ENCODE assay signal across 19 cellular contexts in the genomic region with DNA sequence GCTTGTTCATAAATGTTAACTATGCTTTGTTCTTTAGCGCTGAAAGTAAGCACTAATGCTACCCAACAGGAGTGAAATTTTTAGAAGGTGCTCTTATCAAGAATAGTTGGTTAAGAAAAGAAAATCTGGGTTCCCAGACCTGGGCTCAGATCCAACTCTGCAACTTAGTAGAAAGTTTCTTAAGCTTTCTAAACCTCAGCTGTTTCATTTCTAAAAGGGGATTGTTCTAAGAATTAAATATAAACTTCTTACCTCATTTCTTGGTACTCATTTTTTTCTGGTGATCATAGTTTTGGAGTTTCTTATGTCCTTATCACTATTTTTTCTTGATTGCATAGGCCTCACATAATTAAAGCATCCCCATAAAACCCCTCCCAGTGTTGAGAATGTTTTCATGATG. TPM values are rescaled to one million over a fixed set of nuclear protein-coding genes. Genes with fewer than 3 reads are reported as not detected.
"Had no signal": no experiment of that assay in that cellular context is flagged by ENCODE, and none has a peak within 500 bp of the region (broad histone marks: within the 10 kb centered on the region; RNA-seq: fewer than 3 reads in every experiment).

No MANE protein-coding gene starts in this region.

- H3K27me3 ChIP-seq: neutrophil had no signal

- H3K27ac Mint-ChIP-seq: activated CD4-positive, alpha-beta T cell treated with anti-CD3 and anti-CD28 coated beads for 36 hours; activated CD8-positive, alpha-beta T cell treated with anti-CD3 and anti-CD28 coated beads, Interleukin-2, amount 10 ng/mL, durations not matched to agents 7 days and 5 days; effector memory CD8-positive, alpha-beta T cell; mesothelial cell of epicardium; naive B cell; stimulated activated naive B cell treated with anti-CD40 and anti-IgM and Interleukin-4, amounts not matched to agents 10 μg/mL and 1 μg/mL and 100 μg/mL, for 72 hours; T-cell had no signal

- H3K9me3 ChIP-seq: lower lobe of right lung, neutrophil had no signal

- H3K27me3 Mint-ChIP-seq: central memory CD8-positive, alpha-beta T cell; effector memory CD8-positive, alpha-beta T cell; naive B cell; stimulated activated naive B cell treated with anti-CD40 and anti-IgM and Interleukin-4, amounts not matched to agents 10 μg/mL and 1 μg/mL and 100 μg/mL, for 72 hours had no signal

- H3K4me3 ChIP-seq: lower lobe of right lung had no signal

- H3K4me3 Mint-ChIP-seq: activated CD4-positive, alpha-beta T cell treated with anti-CD3 and anti-CD28 coated beads for 36 hours; activated CD8-positive, alpha-beta T cell treated with anti-CD3 and anti-CD28 coated beads, Interleukin-2, amount 10 ng/mL, durations not matched to agents 7 days and 5 days; central memory CD8-positive, alpha-beta T cell; effector memory CD8-positive, alpha-beta T cell; mesothelial cell of epicardium; naive B cell; stimulated activated naive B cell treated with anti-CD40 and anti-IgM and Interleukin-4, amounts not matched to agents 10 μg/mL and 1 μg/mL and 100 μg/mL, for 72 hours; T-cell had no signal

- H3K36me3 ChIP-seq: lower lobe of right lung, neutrophil had no signal

- H3K4me1 ChIP-seq: lower lobe of right lung had no signal

- H3K9me3 Mint-ChIP-seq: central memory CD8-positive, alpha-beta T cell; mesothelial cell of epicardium; naive B cell; stimulated activated naive B cell treated with anti-CD40 and anti-IgM and Interleukin-4, amounts not matched to agents 10 μg/mL and 1 μg/mL and 100 μg/mL, for 72 hours; T-cell had no signal

- DNase-seq: activated CD4-positive, alpha-beta T cell treated with anti-CD3 and anti-CD28 coated beads for 36 hours; activated CD8-positive, alpha-beta memory T cell treated with anti-CD3 and anti-CD28 coated beads, Interleukin-2, amount 50 U/mL, for 48 hours; activated CD8-positive, alpha-beta T cell treated with anti-CD3 and anti-CD28 coated beads, Interleukin-2, amount 10 ng/mL, durations not matched to agents 7 days and 5 days; activated naive CD4-positive, alpha-beta T cell; effector memory CD8-positive, alpha-beta T cell; lower lobe of right lung; naive B cell; right cardiac atrium; stimulated activated naive B cell treated with anti-CD40 and anti-IgM and Interleukin-4, amounts not matched to agents 10 μg/mL and 1 μg/mL and 100 μg/mL, for 72 hours; T-cell; T1000; trophoblast cell had no signal

- ATAC-seq: activated CD4-positive, alpha-beta T cell treated with anti-CD3 and anti-CD28 coated beads for 36 hours; activated CD8-positive, alpha-beta T cell treated with anti-CD3 and anti-CD28 coated beads, Interleukin-2, amount 10 ng/mL, durations not matched to agents 7 days and 5 days; effector memory CD8-positive, alpha-beta T cell; lower lobe of right lung; right cardiac atrium; T-cell had no signal

- H3K4me1 Mint-ChIP-seq: central memory CD8-positive, alpha-beta T cell; T-cell had no signal

- H3K36me3 Mint-ChIP-seq: mesothelial cell of epicardium; naive B cell; stimulated activated naive B cell treated with anti-CD40 and anti-IgM and Interleukin-4, amounts not matched to agents 10 μg/mL and 1 μg/mL and 100 μg/mL, for 72 hours; T-cell had no signal

- H3K27ac ChIP-seq: epithelial cell of prostate, lower lobe of right lung, neutrophil, VCaP had no signal

RNA-seq across cellular contexts. Expression of a gene that starts 12.1 kb away (rescaled TPM):
- total RNA-seq: activated CD4-positive, alpha-beta T cell treated with anti-CD3 and anti-CD28 coated beads for 36 hours; activated CD8-positive, alpha-beta T cell treated with anti-CD3 and anti-CD28 coated beads, Interleukin-2, amount 10 ng/mL, durations not matched to agents 7 days and 5 days; glomerular endothelial cell; lower lobe of right lung; subcutaneous adipose tissue; T-cell had no signal
